ENCODE assay signal across 8 cellular contexts in genomic region chr14:106372870-106373657, GRCh38.
DNase-seq lines count a peak whose midpoint lies in the region; ATAC-seq and TF ChIP-seq lines count a peak whose summit lies in the region.

No MANE protein-coding gene starts in this region.

- H3K27ac Mint-ChIP-seq in glutamatergic neuron (ENCODE audit: unreplicated experiment), result no peak overlapping the region

- H3K4me1 Mint-ChIP-seq in glutamatergic neuron (ENCODE audit: low read depth, unreplicated experiment), result no peaks in the 10 kb centered on the region

- no peak overlapping the region for H3K27ac ChIP-seq in right cardiac atrium (ENCODE audit: low read length)

- intact Hi-C loops in right cardiac atrium (cut with DNase I), result no loop called here

- no peaks in the 10 kb centered on the region for H3K9me3 ChIP-seq in right cardiac atrium (ENCODE audit: control insufficient read depth, low read length)

- no peak overlapping the region for H3K4me3 Mint-ChIP-seq in glutamatergic neuron (ENCODE audit: unreplicated experiment)

- peak; percentile 54 for ATAC-seq in HG02973 (IDR thresholded peaks at IDR 0.05; ENCODE audit: unreplicated experiment)
- no peak for ATAC-seq in right cardiac atrium
- ATAC-seq in HG03439 (IDR thresholded peaks at IDR 0.05; ENCODE audit: unreplicated experiment), result no peak

- peak; percentile 80 for DNase-seq in GM10266 (ENCODE audit: extremely low spot score)
- DNase-seq in NCI-H774 (lab: John Stamatoyannopoulos, UW), result peak; percentile 62
- DNase-seq in activated T-cell treated with anti-CD3 and anti-CD28 coated beads for 24 hours (ENCODE audit: low read depth), result peak; percentile 70
- peak; percentile 35 to 71 (median 66) for DNase-seq in right cardiac atrium
- DNase-seq in stimulated activated CD8-positive, alpha-beta memory T cell treated with anti-CD3 and anti-CD28 coated beads, Interleukin-12 subunit alpha, Interleukin-12 subunit beta, amount 100 ng/mL, for 1 hour (ENCODE audit: low read depth), result peak; percentile 58
- DNase-seq in glutamatergic neuron, result no peak

- TF ChIP-seq CTCF in GM10266 (IDR thresholded peaks at IDR 0.05; ENCODE audit: control insufficient read depth, insufficient read depth, low read depth, missing control alignments), result peak; percentile 93
- TF ChIP-seq CTCF in glutamatergic neuron (IDR thresholded peaks at IDR 0.05; ENCODE audit: partially characterized antibody, unreplicated experiment), result no peak

- 23% methylated on average over 17 of the region's 17 CpGs for WGBS in right cardiac atrium

- peaks cover 14% of the 10 kb centered on the region for H3K9me3 Mint-ChIP-seq in glutamatergic neuron (ENCODE audit: unreplicated experiment)

- no peaks in the 10 kb centered on the region for H3K27me3 ChIP-seq in right cardiac atrium (ENCODE audit: control insufficient read depth, insufficient read depth)

- H3K4me3 ChIP-seq in right cardiac atrium (ENCODE audit: low read length), result no peak overlapping the region

- H3K27me3 Mint-ChIP-seq in glutamatergic neuron (ENCODE audit: unreplicated experiment), result peaks cover 7% of the 10 kb centered on the region

- H3K36me3 Mint-ChIP-seq in glutamatergic neuron (ENCODE audit: unreplicated experiment), result peaks cover 9% of the 10 kb centered on the region

- no peaks in the 10 kb centered on the region for H3K4me1 ChIP-seq in right cardiac atrium (ENCODE audit: control insufficient read depth, insufficient read depth, low read length)
